ENCODE assay signal across 8 cellular contexts in genomic region chr5:154940772-154941620, GRCh38. TPM values are rescaled to one million over a fixed set of nuclear protein-coding genes. Genes with fewer than 3 reads are reported as not detected.
DNase-seq lines count a peak whose midpoint lies in the region; ATAC-seq, FAIRE-seq and TF ChIP-seq lines count a peak whose summit lies in the region.

Gene MRPL22 (plus strand): TSS chr5:154941073. CDS start chr5:154941111, 38 bp downstream.

- peaks cover 0 to 3% (median 0%) of the 10 kb centered on the region in 3 donors for H3K27me3 Mint-ChIP-seq in CD14-positive monocyte (ENCODE audit: low read depth in 3 of 3)

- H4K20me1 ChIP-seq in HepG2 (ENCODE audit: insufficient read depth, low read length), result no peaks in the 10 kb centered on the region; the same call in 1 of the 2 replicates

- no peaks in the 10 kb centered on the region for H3K9me3 ChIP-seq in HepG2 (ENCODE audit: low read length)

- ATAC-seq in GM19395 (IDR thresholded peaks at IDR 0.05; ENCODE audit: unreplicated experiment), result peak; percentile 62
- ATAC-seq in HG03571 (IDR thresholded peaks at IDR 0.05; ENCODE audit: unreplicated experiment), result peak; percentile 52
- ATAC-seq in HepG2, result peak; percentile 68

- TF ChIP-seq RAD21 in HepG2 (CRISPR knock-in tag; IDR thresholded peaks at IDR 0.05), result no peak

- H3K4me1 ChIP-seq in HepG2 (ENCODE audit: insufficient read depth, low read length), result peaks cover 51% of the 10 kb centered on the region

- no peaks in the 10 kb centered on the region for H3K9me3 Mint-ChIP-seq in CD14-positive monocyte

- BruUV-seq in HepG2 (replicated peaks; lab: Mats Ljungman, UMichigan), result TSS peak; percentile 74

- H3K79me2 ChIP-seq in HepG2 (ENCODE audit: insufficient read depth, low read length), result peaks cover 62% of the 10 kb centered on the region

- in situ Hi-C loops in HepG2 (cut with HindIII; ENCODE audit: extremely low pct_ligation_motif_present, low pct_unique_long_range_greater_than_20kb), result no loop called here

- H3K36me3 ChIP-seq in HepG2 (replicated peaks in 1 of 2; ENCODE audit: control insufficient read depth in 1 of 2, insufficient read depth in 2 of 2, low read length in 2 of 2), result peaks cover 0 to 2% of the 10 kb centered on the region in 2 experiments; a peak in 2 of 5 replicates

- peak; percentile 91 for DNase-seq in CD14-positive monocyte (ENCODE audit: low spot score)
- peak; percentile 93 for DNase-seq in NCI-H82 (lab: John Stamatoyannopoulos, UW)
- DNase-seq in activated CD4-positive, alpha-beta T cell treated with anti-CD3 and anti-CD28 coated beads, Interleukin-2, amount 50 U/mL, for 48 hours, result peak; percentile 94 to 96
- peak; percentile 84 to 94 (median 88) for DNase-seq in dorsolateral prefrontal cortex
- peak; percentile 87 for DNase-seq in HepG2 (ENCODE audit: low spot score)
- peak; percentile 94 to 96 for DNase-seq in stimulated activated CD4-positive, alpha-beta T cell treated with anti-CD3 and anti-CD28 coated beads, Interleukin-2, amount 100 ng/mL, for 48 hours

- H3K27me3 ChIP-seq in dorsolateral prefrontal cortex (no peaks in the 10 kb centered on the region), HepG2 (ENCODE audit: control insufficient read depth in 1 of 2, insufficient read depth in 2 of 2, low read length in 2 of 2) (no peaks in the 10 kb centered on the region; a peak in 1 of 5 replicates)

- H3K27ac ChIP-seq in dorsolateral prefrontal cortex, result peak within 1 kb of the TSS; percentile 29 to 93 (median 82)
- peak within 1 kb of the TSS; percentile 78 for H3K27ac ChIP-seq in HepG2 (ENCODE audit: extremely low read length, insufficient read depth, low read length)

- H3K4me3 ChIP-seq in dorsolateral prefrontal cortex (peak within 1 kb of the TSS; percentile 54 to 96 (median 82)), HepG2 (replicated peaks in 1 of 3; ENCODE audit: insufficient read depth in 1 of 3, low read depth in 2 of 3, low read length in 3 of 3) (peak within 1 kb of the TSS; percentile 80 to 83 (median 82))

- peak within 1 kb of the TSS; percentile 68 for H3K4me2 ChIP-seq in HepG2 (ENCODE audit: low read depth, low read length)

- peak within 1 kb of the TSS; percentile 89 to 98 (median 93) for H3K27ac Mint-ChIP-seq in CD14-positive monocyte

- H3K4me1 Mint-ChIP-seq in CD14-positive monocyte, result peaks cover 21% of the 10 kb centered on the region

- peaks cover 3 to 4% of the 10 kb centered on the region in 2 donors for H3K36me3 Mint-ChIP-seq in CD14-positive monocyte

- CTCF ChIA-PET in HepG2 (lab: Yijun Ruan, JAX; ENCODE audit: low intra/inter-chr PET ratio, low total read pairs), result no interaction called here

- no peak for TF ChIP-seq EP300 in HepG2 (IDR thresholded peaks at IDR 0.05; ENCODE audit: low read depth in 2 of 2, low read length in 2 of 2)
- TF ChIP-seq EP300 in HepG2 (CRISPR knock-in tag; IDR thresholded peaks at IDR 0.05; ENCODE audit: borderline replicate concordance), result peak; percentile 16; the same call in 1 of the 2 replicates

- H3K4me3 Mint-ChIP-seq in CD14-positive monocyte, result peak within 1 kb of the TSS; percentile 96 to 100

- peak within 1 kb of the TSS; percentile 56 for H2AFZ ChIP-seq in HepG2 (ENCODE audit: low read length)

- FAIRE-seq in HepG2 (lab: Jason Lieb, UNC), result peak; percentile 50

- 4% methylated on average over 33 of the region's 40 CpGs for WGBS in HepG2 (ENCODE audit: low lambda C conversion rate)

- TF ChIP-seq CTCF in CD14-positive monocyte (IDR thresholded peaks at IDR 0.05) (no peak), dorsolateral prefrontal cortex (IDR thresholded peaks at IDR 0.05 in 54 of 56, conservative IDR thresholded peaks at IDR 0.05 in 2 of 56; ENCODE audit: low read depth in 1 of 56, partially characterized antibody in 56 of 56) (peak in 47 of 56 donors; percentile 5 to 64 (median 31)), HepG2 (CRISPR knock-in tag; IDR thresholded peaks at IDR 0.05) (no peak)

- H3K9ac ChIP-seq in HepG2 (ENCODE audit: insufficient read depth, low read depth, low read length), result peak within 1 kb of the TSS; percentile 90

- POLR2A ChIA-PET in HepG2 (lab: Yijun Ruan, JAX), result no interaction called here

- TF ChIP-seq POLR2A in HepG2 (IDR thresholded peaks at IDR 0.05; ENCODE audit: insufficient read depth in 1 of 2, low read depth in 2 of 2, low read length in 2 of 2), result peak; percentile 83 to 84

- intact Hi-C loops in CD14-positive monocyte (cut with micrococcal nuclease), result loop anchor here in 1 of 2 donors (5.0 kb wide), 1 partner anchor 84 kb away; the partner anchor contains the start of gene CNOT8
- intact Hi-C loops in dorsolateral prefrontal cortex (cut with DNase I), result loop anchor here (2.0 to 10.0 kb wide), 6 partner anchors 64 to 289 kb away; partner anchors contain the start of genes LARP1 (in 2 of the 2) and CNOT8 (in 1 of the 2)
- intact Hi-C loops in HepG2 (cut with micrococcal nuclease; ENCODE audit: unreplicated experiment), result loop anchor here (1.0 kb wide), 1 partner anchor 87 kb away; no protein-coding TSS in a partner anchor

TF ChIP-seq in HepG2, 621 proteins besides CTCF, POLR2A, EP300 and RAD21 (continues in another document):
- TF ChIP-seq HBP1 (CRISPR knock-in tag; IDR thresholded peaks at IDR 0.05; ENCODE audit: low read depth) (peak; percentile 76; the same call in 1 of the 2 replicates), ZNF687 (CRISPR knock-in tag; IDR thresholded peaks at IDR 0.05) (peak; percentile 96), SP140L (CRISPR knock-in tag; IDR thresholded peaks at IDR 0.05; ENCODE audit: borderline replicate concordance) (peak; percentile 75; the same call in 1 of the 2 replicates)

RNA-seq across cellular contexts. Expression of gene MRPL22, which starts in this region (rescaled TPM):
- polyA plus RNA-seq in CD14-positive monocyte (10 to 100 TPM; 56.7 to 66.1 TPM), HepG2 (2011; rRNA removed) (55.1 and 66.8 TPM in 2 replicates)
- total RNA-seq in dorsolateral prefrontal cortex (10 to 100 TPM; 21.8 to 47.2 (median 35.2) TPM), HepG2 (2016; rRNA removed; fragmentation: Illumina TruSeq; extraction: Trizol) (84.8 and 118 TPM in 2 replicates)
- total RNA-seq in HepG2 (2016; cell fraction: cytosol; rRNA removed; fragmentation: Illumina TruSeq; extraction: Trizol; ENCODE audit: low read depth), result 94.5 and 107 TPM in 2 replicates
- 88.4 and 129 TPM in 2 replicates for total RNA-seq in HepG2 (2016; cell fraction: insoluble cytoplasmic fraction; rRNA removed; fragmentation: Illumina TruSeq; extraction: Trizol)
- total RNA-seq in HepG2 (2016; cell fraction: membrane; rRNA removed; fragmentation: Illumina TruSeq; extraction: Trizol), result 62.4 and 69.9 TPM in 2 replicates
- 30.1 and 35.4 TPM in 2 replicates for total RNA-seq in HepG2 (2016; cell fraction: nucleus; rRNA removed; fragmentation: Illumina TruSeq; extraction: Trizol)
- polyA plus RNA-seq in HepG2 (2011; cell fraction: cytosol; rRNA removed), result 42.2 and 44.6 TPM in 2 replicates
- 14.4 and 17.3 TPM in 2 replicates for polyA plus RNA-seq in HepG2 (2011; cell fraction: nucleus; rRNA removed)
- polyA plus RNA-seq in HepG2 (2012), result 49.1 and 59.7 TPM in 2 replicates
- 51.7 and 52.5 TPM in 2 replicates for polyA plus RNA-seq in HepG2 (2016; cell fraction: cytosol; fragmentation: Illumina TruSeq; extraction: Trizol; ENCODE audit: low read depth)
- 147 and 158 TPM in 2 replicates for polyA plus RNA-seq in HepG2 (2016; cell fraction: insoluble cytoplasmic fraction; fragmentation: Illumina TruSeq; extraction: Trizol; ENCODE audit: low read depth)
- polyA plus RNA-seq in HepG2 (2016; cell fraction: membrane; fragmentation: Illumina TruSeq; extraction: Trizol; ENCODE audit: low read depth), result 56.4 and 56.5 TPM in 2 replicates
- polyA plus RNA-seq in HepG2 (2016; cell fraction: nucleus; fragmentation: Illumina TruSeq; extraction: Trizol; ENCODE audit: insufficient read depth, low read depth), result 65.2 and 70.9 TPM in 2 replicates
- polyA minus RNA-seq in HepG2 (2011; rRNA and poly(A)+ RNA removed; ENCODE audit: low replicate concordance), result 23.2 and 54.0 TPM in 2 replicates
- 17.3 and 18.8 TPM in 2 replicates for polyA minus RNA-seq in HepG2 (2011; cell fraction: cytosol; rRNA and poly(A)+ RNA removed)
- polyA minus RNA-seq in HepG2 (2011; cell fraction: nucleus; rRNA and poly(A)+ RNA removed), result 10.6 and 12.8 TPM in 2 replicates

Comparison
In these comparisons a context has a peak if more than half of its experiments do, and no peak if none do; other contexts are left out.
1. Peak in every context shown above with its lines: DNase-seq, ATAC-seq, H3K4me3 ChIP-seq and H3K27ac ChIP-seq.
2. CTCF ChIP-seq: peak in dorsolateral prefrontal cortex (47 of 56); none in CD14-positive monocyte (single experiment) and HepG2 (single experiment).